Comparison of ENCODE assay signal across 8 cellular contexts in genomic region chr9:34989056-34989945, GRCh38. TPM values are rescaled to one million over a fixed set of nuclear protein-coding genes. Genes with fewer than 3 reads are reported as not detected.
DNase-seq lines count a peak whose midpoint lies in the region; ATAC-seq and TF ChIP-seq lines count a peak whose summit lies in the region.

Gene DNAJB5, plus strand, starts transcription at chr9:34989745. Its CDS starts 886 bp downstream, at chr9:34990631.

- peak within 1 kb of the TSS; percentile 87 to 99 for H3K27ac ChIP-seq in lung (ENCODE audit: low read depth in 1 of 2, low read length in 1 of 2)

- WGBS in lung, 2 donors: 0 to 1% methylated on average over 55 to 61 of the region's 61 CpGs

- H3K4me3 ChIP-seq in lung: peak within 1 kb of the TSS; percentile 74

- H3K9me3 ChIP-seq in lung (ENCODE audit: control insufficient read depth in 2 of 2, insufficient read depth in 1 of 2, low read length in 1 of 2): no peaks in the 10 kb centered on the region

- H3K4me1 ChIP-seq in lung (ENCODE audit: control insufficient read depth in 2 of 2, insufficient read depth in 2 of 2, low read length in 2 of 2): peaks cover 0 to 20% of the 10 kb centered on the region in 2 donors

- peak; percentile 96 for DNase-seq in COLO668 (lab: John Stamatoyannopoulos, UW; ENCODE audit: unreplicated experiment)
- DNase-seq in GM20000 (ENCODE audit: low spot score): peak; percentile 98
- DNase-seq in HS-5 (ENCODE audit: low read depth): peak; percentile 99
- DNase-seq in NK-92 (lab: John Stamatoyannopoulos, UW; ENCODE audit: unreplicated experiment): peak; percentile 77
- DNase-seq in activated CD8-positive, alpha-beta memory T cell treated with anti-CD3 and anti-CD28 coated beads for 4 hours (ENCODE audit: low read depth in 2 of 2): peak; percentile 90 to 95
- peak; percentile 94 for DNase-seq in effector CD8-positive, alpha-beta T cell (lab: John Stamatoyannopoulos, UW)
- peak; percentile 98 for DNase-seq in lung (ENCODE audit: low spot score)
- peak; percentile 92 to 96 (median 95) for DNase-seq in stimulated activated CD4-positive, alpha-beta T cell treated with anti-CD3 and anti-CD28 coated beads, TNF-alpha, amount 100 ng/mL, for 24 hours (ENCODE audit: low read depth in 3 of 3)

- peak; percentile 95 for ATAC-seq in lung (ENCODE audit: insufficient read depth, low FRiP score)

- no peak for TF ChIP-seq CTCF in GM20000 (IDR thresholded peaks at IDR 0.05; ENCODE audit: extremely low read depth, missing control alignments)
- TF ChIP-seq CTCF in lung (IDR thresholded peaks at IDR 0.05; ENCODE audit: control extremely low read depth, extremely low read depth): no peak

- no peaks in the 10 kb centered on the region for H3K36me3 ChIP-seq in lung (ENCODE audit: control insufficient read depth in 2 of 2, insufficient read depth in 2 of 2, low read length in 2 of 2)

- H3K27me3 ChIP-seq in lung (ENCODE audit: control insufficient read depth, insufficient read depth): no peaks in the 10 kb centered on the region

RNA-seq across cellular contexts. Expression of gene DNAJB5, which starts in this region (rescaled TPM):
- 10 to 100 TPM in 1 of 2 donors, 1 to 10 TPM in 1; 4.5 to 10.3 TPM for total RNA-seq in lung
- polyA plus RNA-seq in lung: 1 to 10 TPM; 4.8 to 8.9 TPM

Comparison
In these comparisons a context has a peak if more than half of its experiments do, and no peak if none do; other contexts are left out.
1. Peak in every context shown above with its lines: DNase-seq, ATAC-seq, H3K4me3 ChIP-seq and H3K27ac ChIP-seq.